ENCODE assay signal across 22 cellular contexts in the genomic region with DNA sequence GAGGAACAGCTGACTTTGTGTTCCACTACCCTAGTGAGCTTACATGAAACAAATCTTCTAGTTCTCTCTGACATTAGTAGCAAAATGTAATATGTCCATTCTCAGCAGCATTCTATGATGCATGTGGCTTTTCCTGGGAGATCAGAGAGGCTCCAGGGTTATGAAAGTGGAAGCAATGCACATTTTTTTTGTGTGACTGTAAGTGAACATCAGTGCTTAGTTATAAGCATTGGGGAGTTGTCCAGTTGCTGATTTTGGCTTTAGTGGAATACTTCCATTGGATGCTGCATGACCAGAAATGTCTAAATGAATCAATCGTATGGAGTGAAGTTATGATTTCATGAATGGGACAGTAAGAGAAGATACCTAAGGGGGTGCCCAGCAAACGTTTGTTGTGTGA.
"Had no signal": no experiment of that assay in that cellular context is flagged by ENCODE, and none has a peak within 500 bp of the region (broad histone marks: within the 10 kb centered on the region; RNA-seq: fewer than 3 reads in every experiment).

No MANE protein-coding gene starts in this region.

- H3K4me3 ChIP-seq: gastroesophageal sphincter, heart left ventricle, tibial nerve had no signal

- H3K4me3 Mint-ChIP-seq: activated CD4-positive, alpha-beta T cell treated with anti-CD3 and anti-CD28 coated beads, Interleukin-2, amount 10 ng/mL, durations not matched to agents 7 days and 5 days; activated CD8-positive, alpha-beta T cell treated with anti-CD3 and anti-CD28 coated beads, Interleukin-2, amount 10 ng/mL, durations not matched to agents 7 days and 5 days; effector memory CD8-positive, alpha-beta T cell had no signal

- H3K9me3 ChIP-seq: gastroesophageal sphincter, tibial nerve had no signal

- H3K4me1 Mint-ChIP-seq: activated CD4-positive, alpha-beta T cell treated with anti-CD3 and anti-CD28 coated beads, Interleukin-2, amount 10 ng/mL, durations not matched to agents 7 days and 5 days had no signal

- H3K27ac ChIP-seq: epithelial cell of prostate, gastroesophageal sphincter, heart left ventricle, tibial nerve had no signal

- DNase-seq: activated CD4-positive, alpha-beta T cell treated with anti-CD3 and anti-CD28 coated beads, Interleukin-2, amount 10 ng/mL, durations not matched to agents 7 days and 5 days; activated CD8-positive, alpha-beta T cell treated with anti-CD3 and anti-CD28 coated beads, Interleukin-2, amount 10 ng/mL, durations not matched to agents 7 days and 5 days; activated effector memory CD4-positive, alpha-beta T cell treated with Interleukin-2 at 50 U/mL for 16 hours; activated naive CD4-positive, alpha-beta T cell treated with anti-CD3 and anti-CD28 coated beads, Interleukin-2, amount 50 U/mL, for 16 hours; activated T-cell treated with anti-CD3 and anti-CD28 coated beads, Interleukin-2, amount 50 U/mL, for 48 hours; dermis blood vessel endothelial cell; effector memory CD8-positive, alpha-beta T cell; heart left ventricle; kidney glomerular epithelial cell; left ventricle myocardium superior; occipital lobe; retina; stimulated activated CD4-positive, alpha-beta T cell treated with anti-CD3 and anti-CD28 coated beads, Interleukin-12 subunit alpha, Interleukin-12 subunit beta, amount 100 ng/mL, for 4 hours; stimulated activated CD4-positive, alpha-beta T cell treated with anti-CD3 and anti-CD28 coated beads, Interleukin-1b, Interleukin-23, amount 100 ng/mL, for 48 hours; stimulated activated naive CD4-positive, alpha-beta T cell treated with Interleukin-2 at 50 U/mL for 16 hours; T-helper 1 cell; T1000 had no signal

- H3K27me3 ChIP-seq: gastroesophageal sphincter, heart left ventricle, tibial nerve had no signal

- H3K9me3 Mint-ChIP-seq: activated CD4-positive, alpha-beta T cell treated with anti-CD3 and anti-CD28 coated beads, Interleukin-2, amount 10 ng/mL, durations not matched to agents 7 days and 5 days had no signal

- H3K27me3 Mint-ChIP-seq: activated CD4-positive, alpha-beta T cell treated with anti-CD3 and anti-CD28 coated beads, Interleukin-2, amount 10 ng/mL, durations not matched to agents 7 days and 5 days; effector memory CD8-positive, alpha-beta T cell had no signal

- H3K36me3 ChIP-seq: gastroesophageal sphincter, heart left ventricle, tibial nerve had no signal

- ATAC-seq: activated CD4-positive, CD25-positive, alpha-beta regulatory T cell treated with anti-CD3 and anti-CD28 coated beads, Interleukin-2, amount 50 U/mL, for 24 hours; activated CD8-positive, alpha-beta T cell treated with anti-CD3 and anti-CD28 coated beads, Interleukin-2, amount 10 ng/mL, durations not matched to agents 7 days and 5 days; effector memory CD8-positive, alpha-beta T cell; gastroesophageal sphincter; heart left ventricle; left ventricle myocardium superior had no signal

- H3K4me1 ChIP-seq: gastroesophageal sphincter, heart left ventricle, tibial nerve had no signal

- FAIRE-seq: urothelium cell line had no signal

- H3K27ac Mint-ChIP-seq: activated CD4-positive, alpha-beta T cell treated with anti-CD3 and anti-CD28 coated beads, Interleukin-2, amount 10 ng/mL, durations not matched to agents 7 days and 5 days; activated CD8-positive, alpha-beta T cell treated with anti-CD3 and anti-CD28 coated beads, Interleukin-2, amount 10 ng/mL, durations not matched to agents 7 days and 5 days; effector memory CD8-positive, alpha-beta T cell had no signal
